13 cellular contexts compared by ENCODE assay signal in genomic region chr1:31831397-31832378, GRCh38. TPM values are rescaled to one million over a fixed set of nuclear protein-coding genes. Genes with fewer than 3 reads are reported as not detected.
DNase-seq lines count a peak whose midpoint lies in the region; ATAC-seq and TF ChIP-seq lines count a peak whose summit lies in the region.
"Had no signal": no experiment of that assay in that cellular context is flagged by ENCODE, and none has a peak within 500 bp of the region (broad histone marks: within the 10 kb centered on the region; RNA-seq: fewer than 3 reads in every experiment).

No MANE protein-coding gene starts in this region.

- no peak for ATAC-seq in activated CD8-positive, alpha-beta memory T cell treated with anti-CD3 and anti-CD28 coated beads, Interleukin-2, amount 10 ng/mL, durations not matched to agents 7 days and 5 days
- no peak for ATAC-seq in upper lobe of right lung
- ATAC-seq in HG03045 (IDR thresholded peaks at IDR 0.05; ENCODE audit: unreplicated experiment): no peak
- ATAC-seq: naive thymus-derived CD8-positive, alpha-beta T cell had no signal

- H3K27me3 Mint-ChIP-seq in activated CD8-positive, alpha-beta memory T cell treated with anti-CD3 and anti-CD28 coated beads, Interleukin-2, amount 10 ng/mL, durations not matched to agents 7 days and 5 days: no peaks in the 10 kb centered on the region
- H3K27me3 Mint-ChIP-seq: naive thymus-derived CD8-positive, alpha-beta T cell had no signal

- no peak overlapping the region for H3K27ac Mint-ChIP-seq in activated CD8-positive, alpha-beta memory T cell treated with anti-CD3 and anti-CD28 coated beads, Interleukin-2, amount 10 ng/mL, durations not matched to agents 7 days and 5 days
- H3K27ac Mint-ChIP-seq: type B pancreatic cell had no signal

- H3K4me1 ChIP-seq in upper lobe of right lung: peaks cover 3% of the 10 kb centered on the region

- CTCF ChIA-PET in activated CD8-positive, alpha-beta memory T cell treated with anti-CD3 and anti-CD28 coated beads, Interleukin-2, amount 10 ng/mL, durations not matched to agents 7 days and 5 days (lab: Charles Lee): interaction anchor here (2.1 kb wide), 1 partner anchor 17 kb away, joined by 6 read pairs; no protein-coding TSS in a partner anchor

- H3K27ac ChIP-seq in upper lobe of right lung: no peak overlapping the region

- no peaks in the 10 kb centered on the region for H3K9me3 Mint-ChIP-seq in activated CD8-positive, alpha-beta memory T cell treated with anti-CD3 and anti-CD28 coated beads, Interleukin-2, amount 10 ng/mL, durations not matched to agents 7 days and 5 days (ENCODE audit: low read depth)
- H3K9me3 Mint-ChIP-seq: naive thymus-derived CD8-positive, alpha-beta T cell; type B pancreatic cell had no signal

- no peaks in the 10 kb centered on the region for H3K27me3 ChIP-seq in upper lobe of right lung

- no peaks in the 10 kb centered on the region for H3K36me3 Mint-ChIP-seq in activated CD8-positive, alpha-beta memory T cell treated with anti-CD3 and anti-CD28 coated beads, Interleukin-2, amount 10 ng/mL, durations not matched to agents 7 days and 5 days
- H3K36me3 Mint-ChIP-seq: naive thymus-derived CD8-positive, alpha-beta T cell; type B pancreatic cell had no signal

- intact Hi-C loops in upper lobe of right lung (cut with DNase I): no loop called here

- H3K4me1 Mint-ChIP-seq in activated CD8-positive, alpha-beta memory T cell treated with anti-CD3 and anti-CD28 coated beads, Interleukin-2, amount 10 ng/mL, durations not matched to agents 7 days and 5 days: peaks cover 22% of the 10 kb centered on the region

- no peak overlapping the region for H3K4me3 ChIP-seq in foreskin fibroblast (ENCODE audit: low read depth in 1 of 2, low read length in 2 of 2)
- no peak overlapping the region for H3K4me3 ChIP-seq in upper lobe of right lung

- no peak for TF ChIP-seq CTCF in foreskin fibroblast (IDR thresholded peaks at IDR 0.05; ENCODE audit: low read depth, low read length)
- TF ChIP-seq CTCF in upper lobe of right lung (IDR thresholded peaks at IDR 0.05): no peak

- no peaks in the 10 kb centered on the region for H3K9me3 ChIP-seq in upper lobe of right lung

- H3K4me3 Mint-ChIP-seq in activated CD8-positive, alpha-beta memory T cell treated with anti-CD3 and anti-CD28 coated beads, Interleukin-2, amount 10 ng/mL, durations not matched to agents 7 days and 5 days: no peak overlapping the region
- H3K4me3 Mint-ChIP-seq: type B pancreatic cell had no signal

- DNase-seq in activated CD8-positive, alpha-beta memory T cell treated with anti-CD3 and anti-CD28 coated beads, Interleukin-2, amount 50 U/mL, for 48 hours: peak; percentile 35
- DNase-seq in activated CD8-positive, alpha-beta memory T cell treated with anti-CD3 and anti-CD28 coated beads, Interleukin-2, amount 10 ng/mL, durations not matched to agents 7 days and 5 days: no peak
- DNase-seq in RKO (ENCODE audit: low spot score) (peak; percentile 43), foreskin fibroblast (peak; percentile 61 to 80), stromal cell of bone marrow (ENCODE audit: low read depth) (peak; percentile 66), upper lobe of right lung (no peak)
- no peak for DNase-seq in stimulated activated CD4-positive, alpha-beta T cell treated with anti-CD3 and anti-CD28 coated beads, Interleukin-1b, Interleukin-23, amount 100 ng/mL, for 48 hours
- DNase-seq: activated naive CD4-positive, alpha-beta T cell treated with Interleukin-2 at 50 U/mL for 16 hours; central memory CD4-positive, alpha-beta T cell; naive thymus-derived CD8-positive, alpha-beta T cell; NCI-H1105 treated with DMSO at 0.1 percent for 48 hours had no signal

- no peaks in the 10 kb centered on the region for H3K36me3 ChIP-seq in upper lobe of right lung

RNA-seq across cellular contexts. Expression of gene SPOCD1, which starts 15.9 kb away (rescaled TPM):
- total RNA-seq in activated CD8-positive, alpha-beta memory T cell treated with anti-CD3 and anti-CD28 coated beads, Interleukin-2, amount 10 ng/mL, durations not matched to agents 7 days and 5 days: not detected
- 31.4 TPM for total RNA-seq in upper lobe of right lung

Comparison
In these comparisons a context has a peak if more than half of its experiments do, and no peak if none do; other contexts are left out.
1. DNase-seq: peak in activated CD8-positive, alpha-beta memory T cell treated with anti-CD3 and anti-CD28 coated beads, Interleukin-2, amount 50 U/mL, for 48 hours (single experiment), RKO (single experiment), foreskin fibroblast (2 of 2) and stromal cell of bone marrow (single experiment); none in activated CD8-positive, alpha-beta memory T cell treated with anti-CD3 and anti-CD28 coated beads, Interleukin-2, amount 10 ng/mL, durations not matched to agents 7 days and 5 days (single experiment), stimulated activated CD4-positive, alpha-beta T cell treated with anti-CD3 and anti-CD28 coated beads, Interleukin-1b, Interleukin-23, amount 100 ng/mL, for 48 hours (single experiment) and upper lobe of right lung (single experiment).
2. RNA of gene SPOCD1, which starts 15.9 kb away (total RNA-seq): 31.4 TPM in upper lobe of right lung (single experiment); not detected in activated CD8-positive, alpha-beta memory T cell treated with anti-CD3 and anti-CD28 coated beads, Interleukin-2, amount 10 ng/mL, durations not matched to agents 7 days and 5 days; every median in the first group is over 10 times any median in the second.